Comparison of ENCODE assay signal across 8 cellular contexts in genomic region chr3:121834734-121835709, GRCh38.
DNase-seq lines count a peak whose midpoint lies in the region; ATAC-seq and TF ChIP-seq lines count a peak whose summit lies in the region.

EAF2 (plus strand) TSS chr3:121835209; CDS start chr3:121835286, 77 bp downstream.
A gene with protein sequence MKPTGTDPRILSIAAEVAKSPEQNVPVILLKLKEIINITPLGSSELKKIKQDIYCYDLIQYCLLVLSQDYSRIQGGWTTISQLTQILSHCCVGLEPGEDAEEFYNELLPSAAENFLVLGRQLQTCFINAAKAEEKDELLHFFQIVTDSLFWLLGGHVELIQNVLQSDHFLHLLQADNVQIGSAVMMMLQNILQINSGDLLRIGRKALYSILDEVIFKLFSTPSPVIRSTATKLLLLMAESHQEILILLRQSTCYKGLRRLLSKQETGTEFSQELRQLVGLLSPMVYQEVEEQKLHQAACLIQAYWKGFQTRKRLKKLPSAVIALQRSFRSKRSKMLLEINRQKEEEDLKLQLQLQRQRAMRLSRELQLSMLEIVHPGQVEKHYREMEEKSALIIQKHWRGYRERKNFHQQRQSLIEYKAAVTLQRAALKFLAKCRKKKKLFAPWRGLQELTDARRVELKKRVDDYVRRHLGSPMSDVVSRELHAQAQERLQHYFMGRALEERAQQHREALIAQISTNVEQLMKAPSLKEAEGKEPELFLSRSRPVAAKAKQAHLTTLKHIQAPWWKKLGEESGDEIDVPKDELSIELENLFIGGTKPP (minus strand): TSS chr3:121835060. CDS start chr3:121828960, 6,100 bp downstream.

- DNase-seq in Ammon's horn (ENCODE audit: low spot score) (peak; percentile 99), NCI-H510A treated with DMSO at 0.1 percent for 48 hours (lab: John Stamatoyannopoulos, UW) (peak; percentile 75), choroid plexus epithelial cell (ENCODE audit: low read depth) (peak; percentile 96), kidney glomerular epithelial cell (lab: John Stamatoyannopoulos, UW) (peak; percentile 95)
- DNase-seq in activated CD4-positive, alpha-beta T cell treated with anti-CD3 and anti-CD28 coated beads for 24 hours (ENCODE audit: low read depth in 2 of 2): peak; percentile 88 to 90
- DNase-seq in stimulated activated CD4-positive, alpha-beta T cell treated with anti-CD3 and anti-CD28 coated beads, Interleukin-1b, Interleukin-23, amount 100 ng/mL, for 1 hour (ENCODE audit: low read depth in 2 of 2): peak; percentile 87 to 89

- no peak for TF ChIP-seq CTCF in choroid plexus epithelial cell (conservative IDR thresholded peaks at IDR 0.05; ENCODE audit: low read depth, low read length)

- peak within 1 kb of the TSS; percentile 78 for H3K4me3 ChIP-seq in choroid plexus epithelial cell (ENCODE audit: low read depth, low read length)

- TF ChIP-seq POLR2A in GM19193 (IDR thresholded peaks at IDR 0.05; ENCODE audit: extremely low read depth, insufficient read depth, insufficient read length): peak; percentile 98

- ATAC-seq in HG03439 (IDR thresholded peaks at IDR 0.05; ENCODE audit: unreplicated experiment): peak; percentile 99

Comparison
In these comparisons a context has a peak if more than half of its experiments do, and no peak if none do; other contexts are left out.
1. Peak in every context shown above with its lines: DNase-seq, ATAC-seq and H3K4me3 ChIP-seq.